29 cellular contexts compared by ENCODE assay signal in genomic region chr9:72597181-72597517, GRCh38.
DNase-seq lines count a peak whose midpoint lies in the region; ATAC-seq, FAIRE-seq and TF ChIP-seq lines count a peak whose summit lies in the region.
"Had no signal": no experiment of that assay in that cellular context is flagged by ENCODE, and none has a peak within 500 bp of the region (broad histone marks: within the 10 kb centered on the region; RNA-seq: fewer than 3 reads in every experiment).

No MANE protein-coding gene starts in this region.

- CTCF ChIA-PET in H1 (lab: Charles Lee; ENCODE audit: partially characterized antibody), result interaction anchor here (0.8 to 2.6 kb wide), 13 partner anchors 8 to 558 kb away, joined by 3 to 9 read pairs (median 4); no protein-coding TSS in a partner anchor
- CTCF ChIA-PET in Calu3 (lab: Charles Lee), result no interaction called here

- H2AK5ac ChIP-seq in H1 (ENCODE audit: low read depth, low read length), result no peak overlapping the region

- no peak overlapping the region for H2BK20ac ChIP-seq in H1 (ENCODE audit: low read length)

- H3K27ac ChIP-seq in GM23338 (ENCODE audit: low read depth), result no peak overlapping the region
- H3K27ac ChIP-seq in SK-N-MC, result peak overlapping the region; percentile 76; the same call in 1 of the 2 replicates
- no peak overlapping the region for H3K27ac ChIP-seq in H1 (ENCODE audit: low read depth, low read length)
- H3K27ac ChIP-seq in colonic mucosa, result no peak overlapping the region
- H3K27ac ChIP-seq: hepatocyte, SJCRH30, skin epidermis, vagina had no signal

- no peaks in the 10 kb centered on the region for H3K9me3 Mint-ChIP-seq in GM23338
- no peaks in the 10 kb centered on the region for H3K9me3 Mint-ChIP-seq in Calu3 (ENCODE audit: low read depth, unreplicated experiment)
- H3K9me3 Mint-ChIP-seq: activated T-cell treated with anti-CD3 and anti-CD28 coated beads, Interleukin-2, amount 50 U/mL, for 4 hours; CD8-positive, alpha-beta memory T cell; nephron progenitor cell; T-cell had no signal

- TF ChIP-seq CTCF in GM23338 (conservative IDR thresholded peaks at IDR 0.05; ENCODE audit: low read depth in 2 of 2) (peak; percentile 16 to 48; a peak in 3 of 4 replicates), H1 (IDR thresholded peaks at IDR 0.05; ENCODE audit: control extremely low read depth in 1 of 3, insufficient read depth in 1 of 3, low read depth in 1 of 3, low read length in 3 of 3) (peak in 2 of 3 experiments; percentile 8 to 13; a peak in 2 of 4 replicates), colonic mucosa (IDR thresholded peaks at IDR 0.05) (no peak), Calu3 (IDR thresholded peaks at IDR 0.05; ENCODE audit: unreplicated experiment) (no peak)

- H3K27ac Mint-ChIP-seq in GM23338 (no peak overlapping the region), Calu3 (ENCODE audit: unreplicated experiment) (no peak overlapping the region)
- H3K27ac Mint-ChIP-seq: CD8-positive, alpha-beta memory T cell; T-cell had no signal

- no peak overlapping the region for H2BK15ac ChIP-seq in H1 (ENCODE audit: low read length)

- BruUV-seq in Calu3 (replicated peaks; lab: Mats Ljungman, UMichigan), result no TSS peak

- H2BK12ac ChIP-seq in H1 (ENCODE audit: low read depth, low read length), result no peak overlapping the region

- no peak for FAIRE-seq in H1 (lab: Jason Lieb, UNC)
- FAIRE-seq: GM12891 had no signal

- H2AFZ ChIP-seq in GM23338 (peak overlapping the region; percentile 81; the same call in 1 of the 2 replicates), H1 (ENCODE audit: low read length) (no peak overlapping the region)
- H2AFZ ChIP-seq: hepatocyte had no signal

- intact Hi-C loops in colonic mucosa (cut with DNase I), result loop anchor here (10.0 kb wide), 2 partner anchors 122 to 228 kb away; no protein-coding TSS in a partner anchor
- intact Hi-C loops in Calu3 (cut with micrococcal nuclease; ENCODE audit: unreplicated experiment), result no loop called here

- peak; percentile 36 to 47; a peak in 3 of 4 replicates for TF ChIP-seq RAD21 in H1 (IDR thresholded peaks at IDR 0.05 in 1 of 2, conservative IDR thresholded peaks at IDR 0.05 in 1 of 2; ENCODE audit: low read depth in 2 of 2, low read length in 2 of 2)

- H3K79me2 ChIP-seq in GM23338 (replicated peaks; ENCODE audit: insufficient read depth), result no peaks in the 10 kb centered on the region
- no peaks in the 10 kb centered on the region for H3K79me2 ChIP-seq in H1 (ENCODE audit: control insufficient read depth in 1 of 2, insufficient read depth in 2 of 2, low read length in 2 of 2)
- H3K79me2 ChIP-seq: hepatocyte had no signal

- H3K4ac ChIP-seq in H1 (replicated peaks; ENCODE audit: insufficient read length, low read depth, low read length), result no peak overlapping the region

- no peak overlapping the region for H3K4me3 Mint-ChIP-seq in GM23338
- no peak overlapping the region for H3K4me3 Mint-ChIP-seq in Calu3 (ENCODE audit: low read depth, unreplicated experiment)
- H3K4me3 Mint-ChIP-seq: activated T-cell treated with anti-CD3 and anti-CD28 coated beads, Interleukin-2, amount 50 U/mL, for 4 hours; CD8-positive, alpha-beta memory T cell; nephron progenitor cell; T-cell had no signal

- H4K91ac ChIP-seq in H1 (replicated peaks; ENCODE audit: insufficient read length, low read length), result no peak overlapping the region

- no peak overlapping the region for H4K5ac ChIP-seq in H1 (ENCODE audit: insufficient read length, low read depth, low read length)

- POLR2A ChIA-PET in H1 (lab: Charles Lee; ENCODE audit: partially characterized antibody), result interaction anchor here (2.8 kb wide), 1 partner anchor 232 kb away, joined by 16 read pairs; the partner anchor contains the start of gene ZFAND5

- no peaks in the 10 kb centered on the region for H3K27me3 ChIP-seq in GM23338 (ENCODE audit: insufficient read depth)
- no peaks in the 10 kb centered on the region for H3K27me3 ChIP-seq in H1 (replicated peaks in 1 of 4; ENCODE audit: control insufficient read depth in 3 of 4, extremely low read depth in 1 of 4, insufficient read depth in 3 of 4, low read length in 3 of 4)
- H3K27me3 ChIP-seq in colonic mucosa, result no peaks in the 10 kb centered on the region
- H3K27me3 ChIP-seq: BE2C, hepatocyte, SJCRH30, vagina had no signal

- H4K20me1 ChIP-seq in GM23338 (replicated peaks; ENCODE audit: insufficient read depth) (no peaks in the 10 kb centered on the region), H1 (replicated peaks in 1 of 2; ENCODE audit: control insufficient read depth in 1 of 2, insufficient read depth in 2 of 2, low read length in 2 of 2) (no peaks in the 10 kb centered on the region)

- H3K4me1 Mint-ChIP-seq in GM23338 (peaks cover 10% of the 10 kb centered on the region; the same call in 2 of the 3 replicates), Calu3 (ENCODE audit: low read depth, unreplicated experiment) (peaks cover 9% of the 10 kb centered on the region)

- no peaks in the 10 kb centered on the region for H3K36me3 ChIP-seq in GM23338 (ENCODE audit: insufficient read depth)
- no peaks in the 10 kb centered on the region for H3K36me3 ChIP-seq in SK-N-MC (ENCODE audit: insufficient read depth, low read length)
- no peaks in the 10 kb centered on the region for H3K36me3 ChIP-seq in H1 (ENCODE audit: control insufficient read depth in 2 of 4, insufficient read depth in 4 of 4, low read length in 3 of 4)
- H3K36me3 ChIP-seq in colonic mucosa, result no peaks in the 10 kb centered on the region
- H3K36me3 ChIP-seq: BE2C, SJCRH30, vagina had no signal

- no peak overlapping the region for H4K8ac ChIP-seq in H1 (ENCODE audit: extremely low read depth, insufficient read depth, low read length)

- no peak for TF ChIP-seq POLR2A in H1 (IDR thresholded peaks at IDR 0.05; ENCODE audit: control extremely low read depth in 1 of 2, low read depth in 2 of 2, low read length in 2 of 2)

- H3K4me2 ChIP-seq in GM23338, result no peak overlapping the region
- no peak overlapping the region for H3K4me2 ChIP-seq in H1 (ENCODE audit: insufficient read depth in 1 of 2, low read depth in 2 of 2, low read length in 2 of 2)
- H3K4me2 ChIP-seq: hepatocyte had no signal

- H2BK120ac ChIP-seq in H1 (replicated peaks; ENCODE audit: low read depth, low read length), result no peak overlapping the region

- H3K9ac ChIP-seq in SK-N-MC (ENCODE audit: insufficient read length) (no peak overlapping the region), H1 (replicated peaks in 1 of 4; ENCODE audit: extremely low read depth in 1 of 4, low read depth in 3 of 4, low read length in 3 of 4) (no peak overlapping the region), colonic mucosa (ENCODE audit: low read depth in 2 of 2, low read length in 2 of 2) (no peak overlapping the region)

- H3F3A ChIP-seq in GM23338 (replicated peaks; ENCODE audit: low read depth), result no peaks in the 10 kb centered on the region

- no peaks in the 10 kb centered on the region for H3K27me3 Mint-ChIP-seq in GM23338 (ENCODE audit: insufficient read depth, low read depth, poor library complexity)
- H3K27me3 Mint-ChIP-seq in Calu3 (ENCODE audit: unreplicated experiment), result no peaks in the 10 kb centered on the region

- no peaks in the 10 kb centered on the region for H3K9me3 ChIP-seq in SK-N-MC (ENCODE audit: low read depth, low read length)
- H3K9me3 ChIP-seq in H1 (ENCODE audit: insufficient read depth in 2 of 2, low read depth in 1 of 2, low read length in 1 of 2), result no peaks in the 10 kb centered on the region
- no peaks in the 10 kb centered on the region for H3K9me3 ChIP-seq in colonic mucosa
- H3K9me3 ChIP-seq: BE2C, SJCRH30, vagina had no signal

- DNase-seq in GM23338 (ENCODE audit: low spot score) (peak; percentile 51), SK-N-MC (ENCODE audit: low read depth, low spot score) (no peak), H1 (ENCODE audit: low read depth in 1 of 2, low spot score in 2 of 2) (peak in 1 of 2 experiments; percentile 45), renal cortical epithelial cell (ENCODE audit: low read depth) (peak; percentile 23), colonic mucosa (no peak), Calu3 (no peak)
- DNase-seq: ACHN; activated gamma-delta T cell treated with Interleukin-2 at 50 U/mL for 16 hours; activated T-cell treated with anti-CD3 and anti-CD28 coated beads, Interleukin-2, amount 50 U/mL, for 4 hours; BE2C; DMS 273 treated with DMSO at 0.1 percent for 48 hours; foreskin melanocyte; IMR-90; left colon; NCI-H1092; NCI-H1694; nephron progenitor cell; retina; RPMI8226; SJCRH30; stimulated activated naive CD8-positive, alpha-beta T cell treated with anti-CD3 and anti-CD28 coated beads, Interleukin-15, Interleukin-2, amounts not matched to agents 100 U/mL and 50 U/mL, for 24 hours; T-cell had no signal

- H3K18ac ChIP-seq in H1 (ENCODE audit: extremely low read depth, low read length), result no peak overlapping the region

- H3K23me2 ChIP-seq in H1 (ENCODE audit: low read depth, low read length), result no peaks in the 10 kb centered on the region

- H3K14ac ChIP-seq in H1 (ENCODE audit: insufficient read length), result no peak overlapping the region

- H2BK5ac ChIP-seq in H1 (ENCODE audit: low read depth, low read length), result no peak overlapping the region

- 92% methylated on average over 8 of the region's 8 CpGs; no CpG with 5 or more reads in 1 of the 2 experiments for WGBS in H1 (ENCODE audit: extremely low coverage in 1 of 2, insufficient coverage in 1 of 2, insufficient read length in 1 of 2, insufficient replicate concordance in 2 of 2, low coverage in 1 of 2, low lambda C conversion rate in 2 of 2, missing lambda C conversion rate in 1 of 2), 2 experiments

- no peaks in the 10 kb centered on the region for H3K79me1 ChIP-seq in H1 (ENCODE audit: low read depth, low read length)

- no peaks in the 10 kb centered on the region for H3K9me2 ChIP-seq in GM23338 (ENCODE audit: insufficient read depth)

- H3K4me3 ChIP-seq in GM23338 (no peak overlapping the region), SK-N-MC (no peak overlapping the region), H1 (ENCODE audit: extremely low read depth in 1 of 4, insufficient read depth in 2 of 4, low read depth in 3 of 4, low read length in 4 of 4) (no peak overlapping the region), colonic mucosa (no peak overlapping the region)
- H3K4me3 ChIP-seq: hepatocyte, SJCRH30, skin epidermis, vagina had no signal

- ATAC-seq in GM23338 (peak; percentile 66), HG02610 (IDR thresholded peaks at IDR 0.05; ENCODE audit: unreplicated experiment) (no peak), GM19467 (IDR thresholded peaks at IDR 0.05; ENCODE audit: unreplicated experiment) (no peak)
- ATAC-seq: left colon; stimulated activated naive CD8-positive, alpha-beta T cell treated with anti-CD3 and anti-CD28 coated beads, Interleukin-15, Interleukin-2, amounts not matched to agents 100 U/mL and 50 U/mL, for 24 hours had no signal

- H3K4me1 ChIP-seq in GM23338 (ENCODE audit: insufficient read depth) (peaks cover 6% of the 10 kb centered on the region), H1 (replicated peaks in 1 of 4; ENCODE audit: control insufficient read depth in 3 of 4, insufficient read depth in 4 of 4, low read length in 3 of 4) (peaks cover 0 to 4% (median 0%) of the 10 kb centered on the region in 4 experiments; a peak in 2 of 7 replicates), colonic mucosa (no peaks in the 10 kb centered on the region)
- H3K4me1 ChIP-seq: BE2C had no signal

- H3K23ac ChIP-seq in H1 (ENCODE audit: insufficient read length), result no peak overlapping the region

- H3K36me3 Mint-ChIP-seq in GM23338 (ENCODE audit: low read depth) (no peaks in the 10 kb centered on the region), Calu3 (ENCODE audit: insufficient read depth, unreplicated experiment) (no peaks in the 10 kb centered on the region)
- H3K36me3 Mint-ChIP-seq: CD8-positive, alpha-beta memory T cell; T-cell had no signal

- TF ChIP-seq EP300 in H1 (IDR thresholded peaks at IDR 0.05; ENCODE audit: borderline replicate concordance in 1 of 2, low read depth in 2 of 2, low read length in 2 of 2), result no peak

- H3K56ac ChIP-seq in H1 (replicated peaks; ENCODE audit: insufficient read length, low read depth, low read length), result no peak overlapping the region

Comparison
In these comparisons a context has a peak if more than half of its experiments do, and no peak if none do; other contexts are left out.
1. DNase-seq: peak in GM23338 (single experiment) and renal cortical epithelial cell (single experiment); none in SK-N-MC (single experiment), colonic mucosa (single experiment) and Calu3 (single experiment).
2. CTCF ChIP-seq: peak in GM23338 (2 of 2) and H1 (2 of 3); none in colonic mucosa (single experiment) and Calu3 (single experiment).